Comparison of ENCODE assay signal across 9 cellular contexts in genomic region chr10:21523557-21524008, GRCh38. TPM values are rescaled to one million over a fixed set of nuclear protein-coding genes. Genes with fewer than 3 reads are reported as not detected.
A peak's percentile ranks its signal among the peaks of the same experiment; 100 is the strongest.
DNase-seq lines count a peak whose midpoint lies in the region; ATAC-seq and TF ChIP-seq lines count a peak whose summit lies in the region.
"Had no signal": no experiment of that assay in that cellular context is flagged by ENCODE, and none has a peak within 500 bp of the region (broad histone marks: within the 10 kb centered on the region; RNA-seq: fewer than 3 reads in every experiment).

No MANE protein-coding gene starts in this region.

- no peak for ATAC-seq in GM21737 (IDR thresholded peaks at IDR 0.05; ENCODE audit: unreplicated experiment)
- ATAC-seq in left colon: no peak

- H3K9me3 ChIP-seq in endodermal cell (ENCODE audit: control insufficient read depth, low read length) (no peaks in the 10 kb centered on the region), MM.1S (replicated peaks; ENCODE audit: insufficient read depth, low read length) (no peaks in the 10 kb centered on the region)

- H4K20me1 ChIP-seq in MM.1S (ENCODE audit: insufficient read depth, low read length): no peaks in the 10 kb centered on the region

- H3K36me3 ChIP-seq in endodermal cell (ENCODE audit: control insufficient read depth, insufficient read depth, low read length) (no peaks in the 10 kb centered on the region), MM.1S (replicated peaks; ENCODE audit: insufficient read depth, low read length) (no peaks in the 10 kb centered on the region)

- WGBS in endodermal cell (ENCODE audit: insufficient coverage in 1 of 2, insufficient read length in 1 of 2), 2 experiments: 12% methylated on average over 3 of the region's 3 CpGs; no CpG with 5 or more reads in 1 of the 2 experiments

- in situ Hi-C loops in G401 (cut with HindIII; ENCODE audit: low sequenced_read_pairs): no loop called here

- peaks cover 57% of the 10 kb centered on the region for H3K4me1 Mint-ChIP-seq in endodermal cell
- peaks cover 57% of the 10 kb centered on the region for H3K4me1 Mint-ChIP-seq in osteocyte (ENCODE audit: unreplicated experiment)

- no peaks in the 10 kb centered on the region for H3K36me3 Mint-ChIP-seq in endodermal cell (ENCODE audit: low read depth)
- no peaks in the 10 kb centered on the region for H3K36me3 Mint-ChIP-seq in osteocyte (ENCODE audit: unreplicated experiment)

- peaks cover 29% of the 10 kb centered on the region for H3F3A ChIP-seq in MM.1S (ENCODE audit: insufficient read depth, low read length)

- no peaks in the 10 kb centered on the region for H3K9me3 Mint-ChIP-seq in endodermal cell
- H3K9me3 Mint-ChIP-seq in osteocyte (ENCODE audit: unreplicated experiment): no peaks in the 10 kb centered on the region

- peak overlapping the region; percentile 78 for H3K4me3 Mint-ChIP-seq in endodermal cell
- peak overlapping the region; percentile 80 for H3K4me3 Mint-ChIP-seq in osteocyte (ENCODE audit: unreplicated experiment)

- no peaks in the 10 kb centered on the region for H3K79me2 ChIP-seq in MM.1S (ENCODE audit: low read length)

- H3K4me1 ChIP-seq in endodermal cell (ENCODE audit: control insufficient read depth, insufficient read depth, low read length) (peaks cover 26% of the 10 kb centered on the region), MM.1S (ENCODE audit: low read length) (peaks cover 11% of the 10 kb centered on the region; the same call in 1 of the 2 replicates)

- H3K4me3 ChIP-seq in endodermal cell (ENCODE audit: low read length): peak overlapping the region; percentile 99
- H3K4me3 ChIP-seq in MM.1S (ENCODE audit: low read length): no peak overlapping the region

- H3K27ac Mint-ChIP-seq in endodermal cell: peak overlapping the region; percentile 95
- peak overlapping the region; percentile 96 for H3K27ac Mint-ChIP-seq in osteocyte (ENCODE audit: unreplicated experiment)

- H3K4me2 ChIP-seq in MM.1S (ENCODE audit: low read depth, low read length): no peak overlapping the region

- DNase-seq in G401 (ENCODE audit: low spot score) (peak; percentile 71), NCI-H1694 treated with DMSO at 0.1 percent for 48 hours (lab: John Stamatoyannopoulos, UW) (peak; percentile 67), endodermal cell (peak; percentile 72), osteocyte (ENCODE audit: extremely low spot score, unreplicated experiment) (peak; percentile 30), GOT3 (lab: John Stamatoyannopoulos, UW) (no peak), MM.1S (no peak), left colon (no peak)
- DNase-seq: activated T-cell treated with anti-CD3 and anti-CD28 coated beads, Interleukin-2, amount 50 U/mL, for 1 hour had no signal

- no peak overlapping the region for H2AFZ ChIP-seq in MM.1S (ENCODE audit: low read length)

- peak overlapping the region; percentile 95 for H3K9ac ChIP-seq in endodermal cell (ENCODE audit: extremely low read depth, low read length, poor library complexity, severe bottlenecking)
- no peak overlapping the region for H3K9ac ChIP-seq in MM.1S (ENCODE audit: low read length)

- intact Hi-C loops in left colon (cut with DNase I, micrococcal nuclease): no loop called here

- TF ChIP-seq CTCF in endodermal cell (conservative IDR thresholded peaks at IDR 0.05): peak; percentile 9
- TF ChIP-seq CTCF in osteocyte (IDR thresholded peaks at IDR 0.05): no peak
- no peak for TF ChIP-seq CTCF in MM.1S (IDR thresholded peaks at IDR 0.05; ENCODE audit: low read length)

- H3K9me2 ChIP-seq in MM.1S (replicated peaks; ENCODE audit: insufficient read depth, low read length): no peaks in the 10 kb centered on the region

- H3K27ac ChIP-seq in endodermal cell (ENCODE audit: low read depth, low read length) (peak overlapping the region; percentile 96), MM.1S (ENCODE audit: low read length) (no peak overlapping the region)

- H3K27me3 ChIP-seq in endodermal cell (ENCODE audit: control insufficient read depth, insufficient read depth, low read length, poor library complexity, severe bottlenecking): no peaks in the 10 kb centered on the region
- peaks cover 16% of the 10 kb centered on the region for H3K27me3 ChIP-seq in MM.1S (replicated peaks; ENCODE audit: insufficient read depth, low read length)

- no peaks in the 10 kb centered on the region for H3K27me3 Mint-ChIP-seq in endodermal cell (ENCODE audit: insufficient read depth)
- no peaks in the 10 kb centered on the region for H3K27me3 Mint-ChIP-seq in osteocyte (ENCODE audit: unreplicated experiment)

RNA-seq across cellular contexts. Expression of gene SKIDA1, which starts 1.9 kb away (rescaled TPM):
- 22.3 and 22.8 TPM in 2 replicates for total RNA-seq in G401 (2014; rRNA removed; shearing (Covaris generic))
- total RNA-seq in endodermal cell (10 to 100 TPM in 1 of 2 donors, 1 to 10 TPM in 1; 6.4 to 12.0 TPM), osteocyte (4.3 and 4.9 TPM in 2 replicates), left colon (under 1 TPM in 1 of 2 donors, not detected in 1; 0.95 TPM)
- 33.0 TPM for polyA plus RNA-seq in endodermal cell (2013, experiment 1 of 2)
- 33.2 TPM for polyA plus RNA-seq in endodermal cell (2013, experiment 2 of 2)

RNA-seq across cellular contexts. Expression of gene MLLT10, which starts 10.4 kb away (rescaled TPM):
- 19.6 and 30.8 TPM in 2 replicates for total RNA-seq in G401 (2014; rRNA removed; shearing (Covaris generic))
- total RNA-seq in endodermal cell (10 to 100 TPM; 55.8 to 62.9 TPM), osteocyte (43.9 and 56.5 TPM in 2 replicates), left colon (10 to 100 TPM; 23.8 to 31.5 TPM)
- 48.0 TPM for polyA plus RNA-seq in endodermal cell (2013, experiment 1 of 2)
- polyA plus RNA-seq in endodermal cell (2013, experiment 2 of 2): 47.7 TPM

Comparison
In these comparisons a context has a peak if more than half of its experiments do, and no peak if none do; other contexts are left out.
1. DNase-seq: peak in G401 (single experiment), NCI-H1694 treated with DMSO at 0.1 percent for 48 hours (single experiment), endodermal cell (single experiment) and osteocyte (single experiment); none in GOT3 (single experiment), MM.1S (single experiment) and left colon (0 of 2).